In genomic region chr6:12598919-12599318, GRCh38 we compare ENCODE assay signal across 1 cellular context.
TF ChIP-seq lines count a peak whose summit lies in the region.

No MANE protein-coding gene starts in this region.

TF ChIP-seq in A549, 52 proteins besides CTCF, POLR2A, EP300 and RAD21 (continued from another document):
- TF ChIP-seq EHMT2 (IDR thresholded peaks at IDR 0.05; ENCODE audit: low read depth) (no peak), BHLHE40 (IDR thresholded peaks at IDR 0.05; ENCODE audit: low read depth, low read length) (no peak), TFCP2L1 (CRISPR knock-in tag; IDR thresholded peaks at IDR 0.05) (no peak)
